In genomic region chr16:89828199-89828869, GRCh38 we compare ENCODE assay signal across 8 cellular contexts. TPM values are rescaled to one million over a fixed set of nuclear protein-coding genes. Genes with fewer than 3 reads are reported as not detected.
DNase-seq lines count a peak whose midpoint lies in the region; ATAC-seq and TF ChIP-seq lines count a peak whose summit lies in the region.

A gene with protein sequence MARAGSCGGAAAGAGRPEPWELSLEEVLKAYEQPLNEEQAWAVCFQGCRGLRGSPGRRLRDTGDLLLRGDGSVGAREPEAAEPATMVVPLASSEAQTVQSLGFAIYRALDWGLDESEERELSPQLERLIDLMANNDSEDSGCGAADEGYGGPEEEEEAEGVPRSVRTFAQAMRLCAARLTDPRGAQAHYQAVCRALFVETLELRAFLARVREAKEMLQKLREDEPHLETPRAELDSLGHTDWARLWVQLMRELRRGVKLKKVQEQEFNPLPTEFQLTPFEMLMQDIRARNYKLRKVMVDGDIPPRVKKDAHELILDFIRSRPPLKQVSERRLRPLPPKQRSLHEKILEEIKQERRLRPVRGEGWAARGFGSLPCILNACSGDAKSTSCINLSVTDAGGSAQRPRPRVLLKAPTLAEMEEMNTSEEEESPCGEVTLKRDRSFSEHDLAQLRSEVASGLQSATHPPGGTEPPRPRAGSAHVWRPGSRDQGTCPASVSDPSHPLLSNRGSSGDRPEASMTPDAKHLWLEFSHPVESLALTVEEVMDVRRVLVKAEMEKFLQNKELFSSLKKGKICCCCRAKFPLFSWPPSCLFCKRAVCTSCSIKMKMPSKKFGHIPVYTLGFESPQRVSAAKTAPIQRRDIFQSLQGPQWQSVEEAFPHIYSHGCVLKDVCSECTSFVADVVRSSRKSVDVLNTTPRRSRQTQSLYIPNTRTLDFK (plus strand): TSS chr16:89828475. CDS start chr16:89828551, 76 bp downstream.

- no peak within 1 kb of the TSS for H3K4me3 ChIP-seq in CD4-positive, CD25-positive, alpha-beta regulatory T cell (ENCODE audit: low read depth, low read length)
- peak within 1 kb of the TSS; percentile 71 for H3K4me3 ChIP-seq in SJCRH30
- peak within 1 kb of the TSS; percentile 45 to 63 for H3K4me3 ChIP-seq in gastroesophageal sphincter
- peak within 1 kb of the TSS; percentile 61 for H3K4me3 ChIP-seq in neuron (ENCODE audit: low read length)

- peak; percentile 55 to 73 (median 56) for DNase-seq in CD4-positive, CD25-positive, alpha-beta regulatory T cell
- DNase-seq in HEK293T (ENCODE audit: extremely low spot score) (peak; percentile 77), SJCRH30 (peak; percentile 78 to 85), substantia nigra (lab: John Stamatoyannopoulos, UW) (peak in 37 of 49 donors; percentile 7 to 81 (median 44))
- DNase-seq in activated naive CD4-positive, alpha-beta T cell treated with anti-CD3 and anti-CD28 coated beads for 36 hours, result peak; percentile 80

- POLR2A ChIA-PET in HEK293T (lab: Yijun Ruan, JAX), result interaction anchor here (1.0 to 2.8 kb wide), 8 partner anchors 9 to 122 kb away, joined by 3 to 15 read pairs (median 4); partner anchors contain the start of genes FANCA and TCF25

- peaks cover 0 to 7% (median 1%) of the 10 kb centered on the region in 4 donors for H3K4me1 Mint-ChIP-seq in CD4-positive, CD25-positive, alpha-beta regulatory T cell
- peaks cover 6% of the 10 kb centered on the region for H3K4me1 Mint-ChIP-seq in activated naive CD4-positive, alpha-beta T cell treated with anti-CD3 and anti-CD28 coated beads for 36 hours (ENCODE audit: low read depth)

- no peak for TF ChIP-seq EP300 in gastroesophageal sphincter (IDR thresholded peaks at IDR 0.05)

- intact Hi-C loops in activated naive CD4-positive, alpha-beta T cell treated with anti-CD3 and anti-CD28 coated beads for 36 hours (cut with micrococcal nuclease), result no loop called here

- no peaks in the 10 kb centered on the region for H3K9me3 ChIP-seq in CD4-positive, CD25-positive, alpha-beta regulatory T cell (ENCODE audit: control insufficient read depth in 2 of 2, low read length in 2 of 2)
- H3K9me3 ChIP-seq in SJCRH30 (replicated peaks) (no peaks in the 10 kb centered on the region), gastroesophageal sphincter (no peaks in the 10 kb centered on the region), neuron (ENCODE audit: low read length) (no peaks in the 10 kb centered on the region)

- ATAC-seq in CD4-positive, CD25-positive, alpha-beta regulatory T cell (ENCODE audit: low read depth in 2 of 2), result peak; percentile 85 to 89
- ATAC-seq in gastroesophageal sphincter, result peak; percentile 93
- no peak for ATAC-seq in GM21447 (IDR thresholded peaks at IDR 0.05; ENCODE audit: unreplicated experiment)

- peak within 1 kb of the TSS; percentile 64 for H2AFZ ChIP-seq in neuron (ENCODE audit: low read depth, low read length)

- H3K4me1 ChIP-seq in CD4-positive, CD25-positive, alpha-beta regulatory T cell (ENCODE audit: control insufficient read depth, insufficient read depth, low read length, poor library complexity, severe bottlenecking), result peaks cover 12% of the 10 kb centered on the region
- H3K4me1 ChIP-seq in SJCRH30 (peaks cover 5% of the 10 kb centered on the region; the same call in 1 of the 2 replicates), gastroesophageal sphincter (peaks cover 0 to 22% (median 8%) of the 10 kb centered on the region in 3 donors), neuron (ENCODE audit: insufficient read depth, low read length) (peaks cover 15% of the 10 kb centered on the region)

- H3K36me3 ChIP-seq in CD4-positive, CD25-positive, alpha-beta regulatory T cell (ENCODE audit: control insufficient read depth, insufficient read depth, low read length), result no peaks in the 10 kb centered on the region
- no peaks in the 10 kb centered on the region for H3K36me3 ChIP-seq in SJCRH30
- H3K36me3 ChIP-seq in gastroesophageal sphincter, result no peaks in the 10 kb centered on the region
- H3K36me3 ChIP-seq in neuron (ENCODE audit: insufficient read depth, low read length), result peaks cover 7% of the 10 kb centered on the region

- H3K27ac Mint-ChIP-seq in CD4-positive, CD25-positive, alpha-beta regulatory T cell, result no peak within 1 kb of the TSS
- H3K27ac Mint-ChIP-seq in activated naive CD4-positive, alpha-beta T cell treated with anti-CD3 and anti-CD28 coated beads for 36 hours, result no peak within 1 kb of the TSS

- no peak for TF ChIP-seq CTCF in gastroesophageal sphincter (IDR thresholded peaks at IDR 0.05)

- H3K27me3 ChIP-seq in CD4-positive, CD25-positive, alpha-beta regulatory T cell (ENCODE audit: control insufficient read depth, insufficient read depth, low read length), result peaks cover 6% of the 10 kb centered on the region
- H3K27me3 ChIP-seq in SJCRH30, result no peaks in the 10 kb centered on the region
- no peaks in the 10 kb centered on the region for H3K27me3 ChIP-seq in gastroesophageal sphincter
- H3K27me3 ChIP-seq in neuron (ENCODE audit: insufficient read depth, low read length), result no peaks in the 10 kb centered on the region

- H3K4me3 Mint-ChIP-seq in CD4-positive, CD25-positive, alpha-beta regulatory T cell, result peak within 1 kb of the TSS in 3 of 4 donors; percentile 61 to 75 (median 61)
- H3K4me3 Mint-ChIP-seq in activated naive CD4-positive, alpha-beta T cell treated with anti-CD3 and anti-CD28 coated beads for 36 hours, result peak within 1 kb of the TSS; percentile 52

- WGBS in gastroesophageal sphincter (ENCODE audit: low coverage in 1 of 2), 2 donors, result no CpG with 5 or more reads among the region's 98 CpGs

- CTCF ChIA-PET in HEK293T (lab: Yijun Ruan, JAX), result interaction anchor here (1.0 kb wide), 2 partner anchors 10 to 32 kb away, joined by 3 to 4 read pairs; no protein-coding TSS in a partner anchor
- CTCF ChIA-PET in activated naive CD4-positive, alpha-beta T cell treated with anti-CD3 and anti-CD28 coated beads for 36 hours (lab: Charles Lee), result no interaction called here

- no peak for TF ChIP-seq POLR2A in gastroesophageal sphincter (IDR thresholded peaks at IDR 0.05)

- no peaks in the 10 kb centered on the region for H3K36me3 Mint-ChIP-seq in CD4-positive, CD25-positive, alpha-beta regulatory T cell
- no peaks in the 10 kb centered on the region for H3K36me3 Mint-ChIP-seq in activated naive CD4-positive, alpha-beta T cell treated with anti-CD3 and anti-CD28 coated beads for 36 hours (ENCODE audit: low read depth)

- no peak within 1 kb of the TSS for H3K27ac ChIP-seq in CD4-positive, CD25-positive, alpha-beta regulatory T cell (ENCODE audit: insufficient read depth, low read length, poor library complexity, severe bottlenecking)
- H3K27ac ChIP-seq in SJCRH30, result no peak within 1 kb of the TSS
- peak within 1 kb of the TSS; percentile 3 to 95 (median 82) for H3K27ac ChIP-seq in gastroesophageal sphincter
- H3K27ac ChIP-seq in substantia nigra (ENCODE audit: low read depth, low read length, poor library complexity, severe bottlenecking), result no peak within 1 kb of the TSS

- H3K9me3 Mint-ChIP-seq in CD4-positive, CD25-positive, alpha-beta regulatory T cell, result peaks cover 0 to 7% (median 0%) of the 10 kb centered on the region in 7 donors
- H3K9me3 Mint-ChIP-seq in activated naive CD4-positive, alpha-beta T cell treated with anti-CD3 and anti-CD28 coated beads for 36 hours, result no peaks in the 10 kb centered on the region

- H3K27me3 Mint-ChIP-seq in CD4-positive, CD25-positive, alpha-beta regulatory T cell, result peaks cover 30% of the 10 kb centered on the region
- H3K27me3 Mint-ChIP-seq in activated naive CD4-positive, alpha-beta T cell treated with anti-CD3 and anti-CD28 coated beads for 36 hours (ENCODE audit: low read depth), result peaks cover 28% of the 10 kb centered on the region

TF ChIP-seq in HEK293T, 16 proteins besides CTCF, POLR2A, EP300 and RAD21:
- TF ChIP-seq LEF1 (IDR thresholded peaks at IDR 0.05; ENCODE audit: borderline replicate concordance) (no peak), FOXM1 (IDR thresholded peaks at IDR 0.05; ENCODE audit: borderline replicate concordance) (peak; percentile 49; the same call in 1 of the 2 replicates)

RNA-seq across cellular contexts. Expression of the gene that starts here (rescaled TPM):
- total RNA-seq in CD4-positive, CD25-positive, alpha-beta regulatory T cell, result 0.35 TPM
- polyA plus RNA-seq in CD4-positive, CD25-positive, alpha-beta regulatory T cell, result not detected
- 1.5 and 2.7 TPM in 2 replicates for total RNA-seq in SJCRH30 (2014; rRNA removed; shearing (Covaris generic))
- under 1 TPM; 0.26 to 0.44 TPM for total RNA-seq in activated naive CD4-positive, alpha-beta T cell treated with anti-CD3 and anti-CD28 coated beads for 36 hours
- 1 to 10 TPM in 3 of 4 donors, under 1 TPM in 1; 0.27 to 3.6 (median 2.0) TPM for total RNA-seq in gastroesophageal sphincter

Comparison
In these comparisons a context has a peak if more than half of its experiments do, and no peak if none do; other contexts are left out.
1. Peak in DNase-seq and ATAC-seq in CD4-positive, CD25-positive, alpha-beta regulatory T cell; RNA of the gene not detected or under 1 TPM.
2. Peak in DNase-seq in activated naive CD4-positive, alpha-beta T cell treated with anti-CD3 and anti-CD28 coated beads for 36 hours; RNA of the gene not detected or under 1 TPM.
3. H3K27ac ChIP-seq: peak in gastroesophageal sphincter (4 of 4); none in CD4-positive, CD25-positive, alpha-beta regulatory T cell (single experiment), SJCRH30 (single experiment) and substantia nigra (single experiment).
4. Peak in every context shown above with its lines, with median percentiles within 50 percentile points of each other: DNase-seq.